26 cellular contexts compared by ENCODE assay signal in genomic region chr17:42845556-42845917, GRCh38. TPM values are rescaled to one million over a fixed set of nuclear protein-coding genes. Genes with fewer than 3 reads are reported as not detected.
DNase-seq lines count a peak whose midpoint lies in the region; ATAC-seq, FAIRE-seq and TF ChIP-seq lines count a peak whose summit lies in the region.
"Had no signal": no experiment of that assay in that cellular context is flagged by ENCODE, and none has a peak within 500 bp of the region (broad histone marks: within the 10 kb centered on the region; RNA-seq: fewer than 3 reads in every experiment).

No MANE protein-coding gene starts in this region.

- no peaks in the 10 kb centered on the region for H3K9me3 Mint-ChIP-seq in CD4-positive, CD25-positive, alpha-beta regulatory T cell
- H3K9me3 Mint-ChIP-seq in activated T-helper 17 cell treated with anti-CD3 and anti-CD28 coated beads, Interleukin-2, amount 50 U/mL, for 72 hours = no peaks in the 10 kb centered on the region
- no peaks in the 10 kb centered on the region for H3K9me3 Mint-ChIP-seq in memory B cell
- H3K9me3 Mint-ChIP-seq: activated CD4-positive, alpha-beta T cell treated with anti-CD3 and anti-CD28 coated beads, Interleukin-2, amount 10 ng/mL, durations not matched to agents 24 days and 14 days; activated T-helper 2 cell treated with anti-CD3 and anti-CD28 coated beads, Interferon-gamma antibody, Interleukin-2, Interleukin-4, amounts not matched to agents 10 μg/mL and 5 μg/mL and 100 μg/mL, durations not matched to agents 14 hours and 24 hours and 36 hours; GM23338; mesothelial cell of epicardium had no signal

- no peak overlapping the region for H3K4me3 Mint-ChIP-seq in CD4-positive, CD25-positive, alpha-beta regulatory T cell
- H3K4me3 Mint-ChIP-seq in activated T-helper 17 cell treated with anti-CD3 and anti-CD28 coated beads, Interleukin-2, amount 50 U/mL, for 72 hours = peak overlapping the region; percentile 52
- H3K4me3 Mint-ChIP-seq in memory B cell = no peak overlapping the region
- H3K4me3 Mint-ChIP-seq: GM23338, mesothelial cell of epicardium had no signal

- no peak for ATAC-seq in CD4-positive, CD25-positive, alpha-beta regulatory T cell (ENCODE audit: low read depth in 2 of 2)
- ATAC-seq in activated T-helper 17 cell treated with anti-CD3 and anti-CD28 coated beads, Interleukin-2, amount 50 U/mL, for 72 hours (replicated peaks) = peak; percentile 1
- no peak for ATAC-seq in memory B cell (ENCODE audit: low read depth)
- ATAC-seq in stimulated activated naive CD8-positive, alpha-beta T cell treated with anti-CD3 and anti-CD28 coated beads, Interleukin-15, Interleukin-2, amounts not matched to agents 100 U/mL and 50 U/mL, for 24 hours = peak; percentile 3
- no peak for ATAC-seq in GM19023 (IDR thresholded peaks at IDR 0.05; ENCODE audit: unreplicated experiment)
- ATAC-seq: GM23338, left colon had no signal

- peaks cover 26% of the 10 kb centered on the region for H3K36me3 Mint-ChIP-seq in CD4-positive, CD25-positive, alpha-beta regulatory T cell
- peaks cover 59% of the 10 kb centered on the region for H3K36me3 Mint-ChIP-seq in activated T-helper 17 cell treated with anti-CD3 and anti-CD28 coated beads, Interleukin-2, amount 50 U/mL, for 72 hours (ENCODE audit: low read depth)
- H3K36me3 Mint-ChIP-seq in memory B cell = peaks cover 17% of the 10 kb centered on the region

- no peaks in the 10 kb centered on the region for H3K27me3 ChIP-seq in CD4-positive, CD25-positive, alpha-beta regulatory T cell (ENCODE audit: control insufficient read depth, insufficient read depth, low read length)
- H3K27me3 ChIP-seq: BLaER1 treated with 17β-estradiol and CSF1 and Interleukin-3, amounts not matched to agents 10 nM and 100 nM; heart left ventricle; right atrium auricular region had no signal

- no peak overlapping the region for H3K4me3 ChIP-seq in CD4-positive, CD25-positive, alpha-beta regulatory T cell (ENCODE audit: low read depth, low read length)
- H3K4me3 ChIP-seq in kidney (ENCODE audit: low read length in 2 of 2) = no peak overlapping the region
- H3K4me3 ChIP-seq: BLaER1 treated with 17β-estradiol and CSF1 and Interleukin-3, amounts not matched to agents 10 nM and 100 nM; GM23338; heart left ventricle; right atrium auricular region had no signal

- H3K4me1 ChIP-seq in CD4-positive, CD25-positive, alpha-beta regulatory T cell (ENCODE audit: control insufficient read depth, insufficient read depth, low read length, poor library complexity, severe bottlenecking) = no peaks in the 10 kb centered on the region
- peaks cover 12 to 15% of the 10 kb centered on the region in 2 donors for H3K4me1 ChIP-seq in kidney (ENCODE audit: control insufficient read depth in 1 of 2, insufficient read depth in 1 of 2, low read depth in 1 of 2, low read length in 2 of 2)
- H3K4me1 ChIP-seq: parathyroid adenoma had no signal

- no peaks in the 10 kb centered on the region for H3K4me1 Mint-ChIP-seq in CD4-positive, CD25-positive, alpha-beta regulatory T cell
- H3K4me1 Mint-ChIP-seq in activated T-helper 17 cell treated with anti-CD3 and anti-CD28 coated beads, Interleukin-2, amount 50 U/mL, for 72 hours = peaks cover 24% of the 10 kb centered on the region
- H3K4me1 Mint-ChIP-seq in memory B cell = peaks cover 2% of the 10 kb centered on the region
- H3K4me1 Mint-ChIP-seq: mesothelial cell of epicardium had no signal

- no peak for TF ChIP-seq CTCF in kidney (IDR thresholded peaks at IDR 0.05; ENCODE audit: borderline replicate concordance, extremely low read depth, insufficient read depth)

- no peak for FAIRE-seq in kidney (lab: Jason Lieb, UNC)

- intact Hi-C loops in kidney (cut with DNase I) = no loop called here

- H3K27ac Mint-ChIP-seq in CD4-positive, CD25-positive, alpha-beta regulatory T cell = peak overlapping the region; percentile 32 to 75 (median 65)
- H3K27ac Mint-ChIP-seq in activated T-helper 17 cell treated with anti-CD3 and anti-CD28 coated beads, Interleukin-2, amount 50 U/mL, for 72 hours = peak overlapping the region; percentile 80
- peak overlapping the region; percentile 48 for H3K27ac Mint-ChIP-seq in memory B cell
- H3K27ac Mint-ChIP-seq: GM23338, mesothelial cell of epicardium had no signal

- no peak overlapping the region for H3K27ac ChIP-seq in CD4-positive, CD25-positive, alpha-beta regulatory T cell (ENCODE audit: insufficient read depth, low read length, poor library complexity, severe bottlenecking)
- no peak overlapping the region for H3K27ac ChIP-seq in kidney (ENCODE audit: low read depth in 2 of 2, low read length in 2 of 2)
- H3K27ac ChIP-seq: heart left ventricle, parathyroid adenoma had no signal

- no peaks in the 10 kb centered on the region for H3K27me3 Mint-ChIP-seq in CD4-positive, CD25-positive, alpha-beta regulatory T cell
- peaks cover 3% of the 10 kb centered on the region for H3K27me3 Mint-ChIP-seq in activated T-helper 17 cell treated with anti-CD3 and anti-CD28 coated beads, Interleukin-2, amount 50 U/mL, for 72 hours
- no peaks in the 10 kb centered on the region for H3K27me3 Mint-ChIP-seq in memory B cell
- H3K27me3 Mint-ChIP-seq: activated CD4-positive, alpha-beta T cell treated with anti-CD3 and anti-CD28 coated beads, Interleukin-2, amount 10 ng/mL, durations not matched to agents 24 days and 14 days had no signal

- peaks cover 48% of the 10 kb centered on the region for H3K36me3 ChIP-seq in CD4-positive, CD25-positive, alpha-beta regulatory T cell (ENCODE audit: control insufficient read depth, insufficient read depth, low read length)
- H3K36me3 ChIP-seq in kidney (ENCODE audit: control insufficient read depth in 1 of 2, insufficient read depth in 2 of 2, low read length in 2 of 2) = peaks cover 27 to 28% of the 10 kb centered on the region in 2 donors

- no peak overlapping the region for H3K9ac ChIP-seq in kidney (ENCODE audit: low read length in 2 of 2)
- H3K9ac ChIP-seq: parathyroid adenoma had no signal

- no peak for DNase-seq in CD4-positive, CD25-positive, alpha-beta regulatory T cell
- DNase-seq in memory B cell (ENCODE audit: low spot score in 2 of 2) (no peak), T-helper 2 cell (no peak), kidney (no peak)
- DNase-seq in stimulated activated naive CD8-positive, alpha-beta T cell treated with anti-CD3 and anti-CD28 coated beads, Interleukin-15, Interleukin-2, amounts not matched to agents 100 U/mL and 50 U/mL, for 24 hours = no peak
- no peak for DNase-seq in activated effector memory CD4-positive, alpha-beta T cell treated with anti-CD3 and anti-CD28 coated beads, Interleukin-2, amount 50 U/mL, for 16 hours
- DNase-seq: ACHN; activated CD4-positive, alpha-beta T cell treated with anti-CD3 and anti-CD28 coated beads, Interleukin-2, amount 10 ng/mL, durations not matched to agents 24 days and 14 days; cerebellar nuclear complex; EL; heart left ventricle; left colon; NCI-H1105 treated with DMSO at 0.1 percent for 48 hours; NCI-H2029 treated with DMSO at 0.1 percent for 48 hours; NCI-H226; NCI-H774 had no signal

- no peaks in the 10 kb centered on the region for H3K9me3 ChIP-seq in CD4-positive, CD25-positive, alpha-beta regulatory T cell (ENCODE audit: control insufficient read depth in 2 of 2, low read length in 2 of 2)
- H3K9me3 ChIP-seq in kidney (ENCODE audit: control insufficient read depth in 1 of 2, low read length in 2 of 2) = no peaks in the 10 kb centered on the region
- H3K9me3 ChIP-seq: BLaER1 treated with 17β-estradiol and CSF1 and Interleukin-3, amounts not matched to agents 10 nM and 100 nM; heart left ventricle; right atrium auricular region had no signal

RNA-seq across cellular contexts. Expression of gene AOC2, which starts 1.2 kb away (rescaled TPM):
- 2.3 TPM for total RNA-seq in CD4-positive, CD25-positive, alpha-beta regulatory T cell
- polyA plus RNA-seq in CD4-positive, CD25-positive, alpha-beta regulatory T cell = under 1 TPM in 1 of 4 donors, not detected in 3; 0.17 TPM
- total RNA-seq in activated T-helper 17 cell treated with anti-CD3 and anti-CD28 coated beads, Interleukin-2, amount 50 U/mL, for 72 hours = 1 to 10 TPM; 2.0 to 3.4 TPM
- total RNA-seq in kidney = 1.2 TPM
- polyA plus RNA-seq in kidney (ENCODE audit: insufficient read depth, low read depth, low replicate concordance) = 0.58 TPM
- polyA plus RNA-seq: naive thymus-derived CD4-positive, alpha-beta T cell had no signal

RNA-seq across cellular contexts. Expression of gene AOC3, which starts 5.5 kb away (rescaled TPM):
- 0.49 TPM for total RNA-seq in CD4-positive, CD25-positive, alpha-beta regulatory T cell
- not detected for polyA plus RNA-seq in CD4-positive, CD25-positive, alpha-beta regulatory T cell
- total RNA-seq in activated T-helper 17 cell treated with anti-CD3 and anti-CD28 coated beads, Interleukin-2, amount 50 U/mL, for 72 hours = 1 to 10 TPM; 2.2 to 3.0 TPM
- total RNA-seq in kidney = 40.6 TPM
- polyA plus RNA-seq in kidney (ENCODE audit: insufficient read depth, low read depth, low replicate concordance) = 15.1 TPM
- polyA plus RNA-seq: naive thymus-derived CD4-positive, alpha-beta T cell had no signal

RNA-seq across cellular contexts. Expression of gene PSME3, which starts 12.3 kb away (rescaled TPM):
- 66.7 TPM for total RNA-seq in CD4-positive, CD25-positive, alpha-beta regulatory T cell
- 100 to 1,000 TPM; 114 to 129 (median 127) TPM for polyA plus RNA-seq in CD4-positive, CD25-positive, alpha-beta regulatory T cell
- 100 to 1,000 TPM in 1 of 2 donors, 10 to 100 TPM in 1; 56.5 to 159 TPM for total RNA-seq in activated T-helper 17 cell treated with anti-CD3 and anti-CD28 coated beads, Interleukin-2, amount 50 U/mL, for 72 hours
- total RNA-seq in kidney = 115 TPM
- 60.3 TPM for polyA plus RNA-seq in kidney (ENCODE audit: insufficient read depth, low read depth, low replicate concordance)

RNA-seq across cellular contexts. Expression of gene BECN1, which starts 21.5 kb away (rescaled TPM):
- total RNA-seq in CD4-positive, CD25-positive, alpha-beta regulatory T cell = 153 TPM
- polyA plus RNA-seq in CD4-positive, CD25-positive, alpha-beta regulatory T cell = 100 to 1,000 TPM; 138 to 180 (median 160) TPM
- total RNA-seq in activated T-helper 17 cell treated with anti-CD3 and anti-CD28 coated beads, Interleukin-2, amount 50 U/mL, for 72 hours = 10 to 100 TPM; 62.3 to 98.2 TPM
- total RNA-seq in kidney = 95.1 TPM
- polyA plus RNA-seq in kidney (ENCODE audit: insufficient read depth, low read depth, low replicate concordance) = 65.9 TPM

RNA-seq across cellular contexts. Expression of gene CNTD1, which starts 46.9 kb away (rescaled TPM):
- not detected for total RNA-seq in CD4-positive, CD25-positive, alpha-beta regulatory T cell
- under 1 TPM; 0.15 to 0.42 (median 0.28) TPM for polyA plus RNA-seq in CD4-positive, CD25-positive, alpha-beta regulatory T cell
- total RNA-seq in activated T-helper 17 cell treated with anti-CD3 and anti-CD28 coated beads, Interleukin-2, amount 50 U/mL, for 72 hours = under 1 TPM in 1 of 2 donors, not detected in 1; 0.24 TPM
- total RNA-seq in kidney = 0.60 TPM
- 0.95 TPM for polyA plus RNA-seq in kidney (ENCODE audit: insufficient read depth, low read depth, low replicate concordance)
- total RNA-seq: activated CD4-positive, alpha-beta T cell treated with anti-CD3 and anti-CD28 coated beads, Interleukin-2, amount 10 ng/mL, durations not matched to agents 24 days and 14 days; GM23338; heart left ventricle; naive thymus-derived CD4-positive, alpha-beta T cell; T-helper 2 cell treated with Interferon-gamma antibody and Interleukin-4, amounts not matched to agents 100 ng/mL and 5 ng/mL, for 36 hours had no signal

Comparison
In these comparisons a context has a peak if more than half of its experiments do, and no peak if none do; other contexts are left out.
1. ATAC-seq: peak in activated T-helper 17 cell treated with anti-CD3 and anti-CD28 coated beads, Interleukin-2, amount 50 U/mL, for 72 hours (single experiment) and stimulated activated naive CD8-positive, alpha-beta T cell treated with anti-CD3 and anti-CD28 coated beads, Interleukin-15, Interleukin-2, amounts not matched to agents 100 U/mL and 50 U/mL, for 24 hours (single experiment); none in CD4-positive, CD25-positive, alpha-beta regulatory T cell (0 of 2), memory B cell (single experiment) and GM19023 (single experiment).
2. RNA of gene AOC3, which starts 5.5 kb away (total RNA-seq): 40.6 TPM in kidney (single experiment); 2.2 to 3.0 TPM in activated T-helper 17 cell treated with anti-CD3 and anti-CD28 coated beads, Interleukin-2, amount 50 U/mL, for 72 hours and 0.49 TPM in CD4-positive, CD25-positive, alpha-beta regulatory T cell (single experiment); every median in the first group is over 10 times any median in the second.
3. Peak in every context shown above with its lines, with median percentiles within 50 percentile points of each other: H3K27ac Mint-ChIP-seq.